23 cellular contexts compared by ENCODE assay signal in the genomic region with DNA sequence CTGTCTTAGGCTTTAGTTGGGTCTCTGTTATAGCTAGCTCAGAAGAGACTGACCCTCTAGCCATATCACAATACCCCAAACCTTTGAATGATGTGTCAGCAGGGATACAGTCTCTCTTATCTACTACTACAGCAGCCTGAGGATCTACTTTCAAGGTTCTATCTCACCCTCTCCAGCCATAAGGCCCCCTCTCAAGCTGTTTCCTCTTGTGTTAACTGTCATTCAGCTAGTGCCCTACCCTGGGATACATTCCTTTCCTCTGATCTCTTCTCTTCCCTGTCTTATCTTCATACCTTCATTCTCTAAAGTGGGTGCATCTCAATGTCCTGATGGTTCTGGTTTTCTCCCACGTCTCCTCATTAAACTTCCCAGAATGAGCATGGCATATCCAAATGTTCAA.
"Had no signal": no experiment of that assay in that cellular context is flagged by ENCODE, and none has a peak within 500 bp of the region (broad histone marks: within the 10 kb centered on the region; RNA-seq: fewer than 3 reads in every experiment).

No MANE protein-coding gene starts in this region.

- ATAC-seq: foreskin keratinocyte; left colon; left ventricle myocardium superior; naive thymus-derived CD4-positive, alpha-beta T cell; sciatic nerve; stimulated activated naive B cell treated with anti-CD40 and anti-IgM and Interleukin-4, amounts not matched to agents 10 μg/mL and 1 μg/mL and 100 μg/mL, for 72 hours; stimulated activated naive CD8-positive, alpha-beta T cell treated with anti-CD3 and anti-CD28 coated beads, Interleukin-15, amount 100 ng/mL, for 72 hours; upper lobe of right lung had no signal

- H3K4me1 ChIP-seq: foreskin keratinocyte, spleen, testis, tibial nerve, upper lobe of right lung, vagina had no signal

- H3K27ac ChIP-seq: epithelial cell of prostate, foreskin keratinocyte, hepatocyte, neutrophil, spleen, testis, tibial nerve, upper lobe of right lung, vagina had no signal

- FAIRE-seq: endometrium had no signal

- H3K4me3 ChIP-seq: hepatocyte, lung, spleen, testis, tibial nerve, upper lobe of right lung, vagina had no signal

- DNase-seq: effector memory CD4-positive, alpha-beta T cell; foreskin keratinocyte; head of caudate nucleus; left colon; left ventricle myocardium superior; mesenchymal stem cell; naive thymus-derived CD4-positive, alpha-beta T cell; spleen; stimulated activated CD4-positive, alpha-beta T cell treated with anti-CD3 and anti-CD28 coated beads, Interleukin-15, amount 100 ng/mL, for 24 hours; stimulated activated CD4-positive, alpha-beta T cell treated with anti-CD3 and anti-CD28 coated beads, Interleukin-1b, Interleukin-23, amount 100 ng/mL, for 48 hours; stimulated activated CD4-positive, alpha-beta T cell treated with anti-CD3 and anti-CD28 coated beads, Interleukin-4, amount 100 ng/mL, for 24 hours; stimulated activated naive B cell treated with anti-CD40 and anti-IgM and Interleukin-4, amounts not matched to agents 10 μg/mL and 1 μg/mL and 100 μg/mL, for 72 hours; stimulated activated naive CD8-positive, alpha-beta T cell treated with anti-CD3 and anti-CD28 coated beads, Interleukin-15, amount 100 ng/mL, for 72 hours; testis; upper lobe of right lung had no signal

- H3K27me3 ChIP-seq: foreskin keratinocyte, hepatocyte, neutrophil, spleen, testis, tibial nerve, upper lobe of right lung, vagina had no signal

- H2AFZ ChIP-seq: hepatocyte had no signal

- H3K79me2 ChIP-seq: hepatocyte had no signal

- H3K36me3 ChIP-seq: neutrophil, spleen, tibial nerve, upper lobe of right lung, vagina had no signal

- H3K9me3 ChIP-seq: neutrophil, spleen, testis, tibial nerve, upper lobe of right lung, vagina had no signal

- H3K4me2 ChIP-seq: hepatocyte had no signal
